In the genomic region with DNA sequence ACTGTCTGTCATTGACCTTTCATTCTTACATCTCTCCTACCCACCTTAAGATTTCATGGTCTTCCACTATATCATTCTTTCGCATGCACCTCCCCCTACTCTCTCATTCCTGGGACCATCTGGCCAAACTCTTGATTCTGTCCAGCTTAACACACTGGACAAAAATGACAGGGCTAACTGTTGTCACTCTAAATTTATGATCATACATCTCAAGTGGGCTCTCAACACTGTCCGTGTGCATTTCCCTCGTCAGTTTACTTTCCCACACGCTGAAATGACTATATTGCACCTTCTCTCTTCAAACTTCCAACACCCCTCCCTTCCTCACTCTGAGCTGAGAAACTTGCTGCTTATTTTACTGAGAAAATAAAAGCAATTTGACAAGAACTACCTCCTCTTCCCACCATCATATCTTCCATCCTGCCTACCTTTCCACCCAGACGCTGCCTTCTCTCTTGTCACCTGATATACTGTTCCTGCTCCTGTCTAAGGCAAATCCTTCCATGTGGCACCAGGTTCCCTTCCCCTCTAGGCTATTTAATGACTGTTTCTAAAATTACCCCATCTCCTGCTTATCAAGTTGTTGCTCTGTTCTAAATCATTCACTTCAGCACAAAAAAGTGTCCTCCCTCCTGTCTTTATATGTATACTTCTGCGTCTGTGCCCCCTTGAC, we compare ENCODE assay signal across 10 cellular contexts. TPM values are rescaled to one million over a fixed set of nuclear protein-coding genes. Genes with fewer than 3 reads are reported as not detected.
DNase-seq lines count a peak whose midpoint lies in the region; ATAC-seq and TF ChIP-seq lines count a peak whose summit lies in the region.
"Had no signal": no experiment of that assay in that cellular context is flagged by ENCODE, and none has a peak within 500 bp of the region (broad histone marks: within the 10 kb centered on the region; RNA-seq: fewer than 3 reads in every experiment).

No MANE protein-coding gene starts in this region.

- H3K27me3 ChIP-seq in body of pancreas = no peaks in the 10 kb centered on the region
- H3K27me3 ChIP-seq: ovary had no signal

- TF ChIP-seq CTCF in body of pancreas (IDR thresholded peaks at IDR 0.05) (no peak), nephron progenitor cell (IDR thresholded peaks at IDR 0.05) (no peak)

- H3K27ac Mint-ChIP-seq in stimulated activated naive CD8-positive, alpha-beta T cell treated with anti-CD3 and anti-CD28 coated beads, Interleukin-15, Interleukin-2, amounts not matched to agents 100 ng/mL and 50 ng/mL, for 24 hours = peak overlapping the region; percentile 45
- H3K27ac Mint-ChIP-seq in nephron progenitor cell = no peak overlapping the region

- no peaks in the 10 kb centered on the region for H3K27me3 Mint-ChIP-seq in stimulated activated naive CD8-positive, alpha-beta T cell treated with anti-CD3 and anti-CD28 coated beads, Interleukin-15, Interleukin-2, amounts not matched to agents 100 ng/mL and 50 ng/mL, for 24 hours
- H3K27me3 Mint-ChIP-seq in nephron progenitor cell (ENCODE audit: low read depth, poor library complexity) = peaks cover 41% of the 10 kb centered on the region

- no peak overlapping the region for H3K4me3 ChIP-seq in body of pancreas
- H3K4me3 ChIP-seq: ovary had no signal

- no peak for DNase-seq in stimulated activated naive CD8-positive, alpha-beta T cell treated with anti-CD3 and anti-CD28 coated beads, Interleukin-15, Interleukin-2, amounts not matched to agents 100 U/mL and 50 U/mL, for 24 hours
- DNase-seq in body of pancreas (no peak), nephron progenitor cell (no peak), A172 (ENCODE audit: low spot score) (no peak), DMS 273 (lab: John Stamatoyannopoulos, UW; ENCODE audit: unreplicated experiment) (no peak), AG08396 (ENCODE audit: low spot score) (no peak)
- DNase-seq: Karpas-422 had no signal

- H3K4me1 Mint-ChIP-seq in stimulated activated naive CD8-positive, alpha-beta T cell treated with anti-CD3 and anti-CD28 coated beads, Interleukin-15, Interleukin-2, amounts not matched to agents 100 ng/mL and 50 ng/mL, for 24 hours (ENCODE audit: low read depth) = peaks cover 43% of the 10 kb centered on the region
- H3K4me1 Mint-ChIP-seq in nephron progenitor cell = peaks cover 45% of the 10 kb centered on the region

- peaks cover 41% of the 10 kb centered on the region for H3K4me1 ChIP-seq in body of pancreas

- intact Hi-C loops in body of pancreas (cut with DNase I) = no loop called here

- no peaks in the 10 kb centered on the region for H3K9me3 Mint-ChIP-seq in stimulated activated naive CD8-positive, alpha-beta T cell treated with anti-CD3 and anti-CD28 coated beads, Interleukin-15, Interleukin-2, amounts not matched to agents 100 ng/mL and 50 ng/mL, for 24 hours
- no peaks in the 10 kb centered on the region for H3K9me3 Mint-ChIP-seq in nephron progenitor cell

- peak overlapping the region in 3 of 4 donors; percentile 100 for H3K27ac ChIP-seq in body of pancreas

- no peak for TF ChIP-seq POLR2A in body of pancreas (IDR thresholded peaks at IDR 0.05)

- 85 to 95% methylated on average over 6 of the region's 6 CpGs for WGBS in body of pancreas, 2 donors

- no peak overlapping the region for H3K4me3 Mint-ChIP-seq in stimulated activated naive CD8-positive, alpha-beta T cell treated with anti-CD3 and anti-CD28 coated beads, Interleukin-15, Interleukin-2, amounts not matched to agents 100 ng/mL and 50 ng/mL, for 24 hours
- H3K4me3 Mint-ChIP-seq in nephron progenitor cell = peak overlapping the region; percentile 32

- no peaks in the 10 kb centered on the region for H3K36me3 ChIP-seq in body of pancreas (replicated peaks in 1 of 2; ENCODE audit: insufficient read depth in 1 of 2, low read depth in 2 of 2)
- H3K36me3 ChIP-seq: ovary had no signal

- no peaks in the 10 kb centered on the region for H3K9me3 ChIP-seq in body of pancreas
- H3K9me3 ChIP-seq: ovary had no signal

- no peaks in the 10 kb centered on the region for H3K36me3 Mint-ChIP-seq in stimulated activated naive CD8-positive, alpha-beta T cell treated with anti-CD3 and anti-CD28 coated beads, Interleukin-15, Interleukin-2, amounts not matched to agents 100 ng/mL and 50 ng/mL, for 24 hours (ENCODE audit: low read depth)
- no peaks in the 10 kb centered on the region for H3K36me3 Mint-ChIP-seq in nephron progenitor cell (ENCODE audit: low read depth)

- ATAC-seq in stimulated activated naive CD8-positive, alpha-beta T cell treated with anti-CD3 and anti-CD28 coated beads, Interleukin-15, Interleukin-2, amounts not matched to agents 100 U/mL and 50 U/mL, for 24 hours = no peak
- no peak for ATAC-seq in body of pancreas
- ATAC-seq in GM19463 (IDR thresholded peaks at IDR 0.05; ENCODE audit: unreplicated experiment) = no peak

RNA-seq across cellular contexts. Expression of a gene that starts 8.1 kb away (rescaled TPM):
- total RNA-seq in body of pancreas = 10 to 100 TPM; 38.1 to 63.6 TPM
- total RNA-seq in A172 (2014; rRNA removed; shearing (Covaris generic)) = 0.81 and 1.1 TPM in 2 replicates

Comparison
In these comparisons a context has a peak if more than half of its experiments do, and no peak if none do; other contexts are left out.
1. RNA of a gene that starts 8.1 kb away (total RNA-seq): 38.1 to 63.6 TPM in body of pancreas; 0.81 to 1.1 TPM in A172; every median in the first group is over 10 times any median in the second.